20 cellular contexts compared by ENCODE assay signal in the genomic region with DNA sequence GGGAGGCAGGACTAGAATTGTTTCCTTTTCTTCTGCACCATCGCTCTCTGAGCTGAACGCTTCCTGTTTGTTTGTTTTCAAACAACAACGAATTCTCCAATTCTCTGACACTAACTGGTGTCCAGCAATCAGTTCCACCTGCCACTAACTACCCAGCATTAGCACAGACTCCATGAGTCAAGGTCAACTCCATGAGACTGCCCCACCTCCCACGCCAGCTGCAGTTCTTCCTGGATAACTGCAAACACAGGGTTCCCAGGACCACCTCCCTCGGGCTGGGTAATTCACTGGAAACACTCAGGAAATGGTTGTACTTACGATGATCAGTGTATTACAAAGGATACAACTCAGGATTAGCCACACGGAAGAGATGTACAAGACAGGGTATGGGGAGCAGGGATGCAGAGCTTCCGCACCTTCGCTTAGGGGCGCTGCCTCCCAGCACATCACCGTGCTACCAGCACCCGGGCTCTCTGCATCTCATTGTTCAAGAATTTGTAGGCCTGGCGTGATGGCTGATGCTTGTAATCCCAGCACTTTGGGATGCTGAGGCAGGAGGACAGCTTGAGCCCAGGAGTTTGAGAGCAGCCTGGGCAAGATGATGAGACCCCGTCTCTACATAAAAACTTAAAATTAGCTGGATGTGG.
"Had no signal": no experiment of that assay in that cellular context is flagged by ENCODE, and none has a peak within 500 bp of the region (broad histone marks: within the 10 kb centered on the region; RNA-seq: fewer than 3 reads in every experiment).

No MANE protein-coding gene starts in this region.

- H3K36me3 ChIP-seq: left lung, neutrophil, ovary, prostate gland, spleen, upper lobe of right lung had no signal

- DNase-seq: activated CD4-positive, alpha-beta T cell treated with anti-CD3 and anti-CD28 coated beads, Interleukin-2, amount 10 ng/mL, durations not matched to agents 7 days and 5 days; activated CD4-positive, CD25-positive, alpha-beta regulatory T cell treated with anti-CD3 and anti-CD28 coated beads, Interleukin-2, amount 50 U/mL, for 72 hours; activated naive CD4-positive, alpha-beta T cell treated with anti-CD3 and anti-CD28 coated beads for 36 hours; activated T-cell treated with anti-CD3 and anti-CD28 coated beads, Interleukin-2, amount 50 U/mL, for 24 hours; amygdala; effector CD4-positive, alpha-beta T cell; erythroblast; foreskin fibroblast; left lung; naive B cell; ovary; spleen; stimulated activated CD4-positive, alpha-beta T cell treated with anti-CD3 and anti-CD28 coated beads, Interleukin-4, amount 100 ng/mL, for 1 hour; stimulated activated naive CD4-positive, alpha-beta T cell treated with Interleukin-2 at 50 U/mL for 16 hours; upper lobe of right lung had no signal

- H3K9me3 ChIP-seq: left lung, neutrophil, ovary, prostate gland, spleen, upper lobe of right lung had no signal

- H3K9me3 Mint-ChIP-seq: activated CD4-positive, alpha-beta T cell treated with anti-CD3 and anti-CD28 coated beads, Interleukin-2, amount 10 ng/mL, durations not matched to agents 7 days and 5 days; activated naive CD4-positive, alpha-beta T cell treated with anti-CD3 and anti-CD28 coated beads for 36 hours; activated T-cell treated with anti-CD3 and anti-CD28 coated beads, Interleukin-2, amount 50 U/mL, for 24 hours; activated T-helper 2 cell treated with anti-CD3 and anti-CD28 coated beads, Interferon-gamma antibody, Interleukin-2, Interleukin-4, amounts not matched to agents 10 μg/mL and 5 μg/mL and 100 μg/mL, durations not matched to agents 14 hours and 24 hours and 36 hours had no signal

- H3K4me3 Mint-ChIP-seq: activated CD4-positive, alpha-beta T cell treated with anti-CD3 and anti-CD28 coated beads, Interleukin-2, amount 10 ng/mL, durations not matched to agents 7 days and 5 days; activated naive CD4-positive, alpha-beta T cell treated with anti-CD3 and anti-CD28 coated beads for 36 hours; activated T-cell treated with anti-CD3 and anti-CD28 coated beads, Interleukin-2, amount 50 U/mL, for 24 hours; naive B cell had no signal

- H3K27me3 ChIP-seq: ovary had no signal

- ATAC-seq: left lung, upper lobe of right lung had no signal

- H3K4me3 ChIP-seq: left lung, lung, ovary, prostate gland, spleen, upper lobe of right lung had no signal

- H3K27ac Mint-ChIP-seq: activated CD4-positive, alpha-beta T cell treated with anti-CD3 and anti-CD28 coated beads, Interleukin-2, amount 10 ng/mL, durations not matched to agents 7 days and 5 days; activated naive CD4-positive, alpha-beta T cell treated with anti-CD3 and anti-CD28 coated beads for 36 hours; activated T-cell treated with anti-CD3 and anti-CD28 coated beads, Interleukin-2, amount 50 U/mL, for 24 hours; activated T-helper 2 cell treated with anti-CD3 and anti-CD28 coated beads, Interferon-gamma antibody, Interleukin-2, Interleukin-4, amounts not matched to agents 10 μg/mL and 5 μg/mL and 100 μg/mL, durations not matched to agents 14 hours and 24 hours and 36 hours had no signal

- H3K4me1 ChIP-seq: prostate gland had no signal

- H3K27ac ChIP-seq: left lung, neutrophil, ovary, prostate gland, spleen, upper lobe of right lung, VCaP had no signal
